42 cellular contexts compared by ENCODE assay signal in the genomic region with DNA sequence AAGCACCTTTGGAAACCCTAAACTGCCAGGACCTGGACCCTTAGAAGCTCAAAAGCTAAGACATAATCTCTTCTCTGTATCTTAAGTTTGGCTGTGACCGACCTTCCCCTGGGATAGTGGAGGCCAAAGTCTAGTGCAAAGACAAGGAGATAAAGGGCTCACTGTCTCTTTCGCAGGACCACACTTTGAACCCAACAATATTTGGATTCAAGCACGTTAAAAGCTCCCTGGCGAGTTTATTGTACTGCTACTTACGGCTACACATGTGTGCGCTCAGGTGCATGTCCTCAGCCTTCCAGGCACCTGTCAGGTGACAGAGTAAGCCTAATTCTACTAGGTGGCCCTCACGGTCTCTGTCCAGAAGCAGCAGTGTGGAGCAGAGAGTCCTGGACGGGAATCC. TPM values are rescaled to one million over a fixed set of nuclear protein-coding genes. Genes with fewer than 3 reads are reported as not detected.
"Had no signal": no experiment of that assay in that cellular context is flagged by ENCODE, and none has a peak within 500 bp of the region (broad histone marks: within the 10 kb centered on the region; RNA-seq: fewer than 3 reads in every experiment).

No MANE protein-coding gene starts in this region.

- ATAC-seq: activated naive CD4-positive, alpha-beta T cell treated with anti-CD3 and anti-CD28 coated beads, Interleukin-2, amount 50 U/mL, for 72 hours; activated naive CD8-positive, alpha-beta T cell treated with anti-CD3 and anti-CD28 coated beads, Interleukin-2, amount 50 U/mL, for 24 hours; activated T-cell treated with anti-CD3 and anti-CD28 coated beads, Interleukin-2, amount 50 U/mL, for 4 hours; activated T-cell treated with anti-CD3 and anti-CD28 coated beads, Interleukin-2, amount 50 U/mL, for 72 hours; activated T-helper 17 cell treated with anti-CD3 and anti-CD28 coated beads, Interleukin-2, amount 50 U/mL, for 72 hours; body of pancreas had no signal

- H3K36me3 ChIP-seq: brain microvascular endothelial cell, breast epithelium, cardiac muscle cell had no signal

- H3K27me3 Mint-ChIP-seq: brain; central memory CD8-positive, alpha-beta T cell had no signal

- H3K27ac ChIP-seq: adrenal gland, ascending aorta, body of pancreas, brain microvascular endothelial cell, breast epithelium, cardiac muscle cell had no signal

- H3K9me3 ChIP-seq: adrenal gland, ascending aorta, body of pancreas, breast epithelium had no signal

- DNase-seq: activated effector memory CD4-positive, alpha-beta T cell treated with anti-CD3 and anti-CD28 coated beads, Interleukin-2, amount 50 U/mL, for 16 hours; activated effector memory CD4-positive, alpha-beta T cell treated with Interleukin-2 at 50 U/mL for 16 hours; activated gamma-delta T cell; activated gamma-delta T cell treated with Interleukin-2 at 50 U/mL for 16 hours; activated naive CD4-positive, alpha-beta T cell; activated naive CD4-positive, alpha-beta T cell treated with anti-CD3 and anti-CD28 coated beads for 36 hours; activated naive CD4-positive, alpha-beta T cell treated with anti-CD3 and anti-CD28 coated beads, Interleukin-2, amount 10 ng/mL, durations not matched to agents 7 days and 5 days; activated naive CD4-positive, alpha-beta T cell treated with anti-CD3 and anti-CD28 coated beads, Interleukin-2, amount 50 U/mL, for 16 hours; activated naive CD4-positive, alpha-beta T cell treated with Interleukin-2 at 50 U/mL for 16 hours; activated naive CD8-positive, alpha-beta T cell treated with anti-CD3 and anti-CD28 coated beads for 36 hours; activated naive CD8-positive, alpha-beta T cell treated with anti-CD3 and anti-CD28 coated beads, Interleukin-2, amount 10 ng/mL, durations not matched to agents 7 days and 5 days; activated naive CD8-positive, alpha-beta T cell treated with anti-CD3 and anti-CD28 coated beads, Interleukin-2, amount 50 U/mL, for 24 hours; activated T-cell treated with anti-CD3 and anti-CD28 coated beads, Interleukin-2, amount 50 U/mL, for 1 hour; activated T-cell treated with anti-CD3 and anti-CD28 coated beads, Interleukin-2, amount 50 U/mL, for 24 hours; activated T-cell treated with anti-CD3 and anti-CD28 coated beads, Interleukin-2, amount 50 U/mL, for 4 hours; activated T-cell treated with anti-CD3 and anti-CD28 coated beads, Interleukin-2, amount 50 U/mL, for 48 hours; activated T-cell treated with anti-CD3 and anti-CD28 coated beads, Interleukin-2, amount 50 U/mL, for 72 hours; amniotic stem cell; amygdala; anterior cingulate cortex; aorta; body of pancreas; brain microvascular endothelial cell; caudate nucleus; central memory CD4-positive, alpha-beta T cell; cerebellar nuclear complex had no signal

- H3K4me3 Mint-ChIP-seq: activated naive CD4-positive, alpha-beta T cell treated with anti-CD3 and anti-CD28 coated beads for 36 hours; activated naive CD4-positive, alpha-beta T cell treated with anti-CD3 and anti-CD28 coated beads, Interleukin-2, amount 10 ng/mL, durations not matched to agents 7 days and 5 days; activated naive CD4-positive, alpha-beta T cell treated with anti-CD3 and anti-CD28 coated beads, Interleukin-2, amount 50 U/mL, for 24 hours; activated naive CD8-positive, alpha-beta T cell; activated naive CD8-positive, alpha-beta T cell treated with anti-CD3 and anti-CD28 coated beads for 36 hours; activated naive CD8-positive, alpha-beta T cell treated with anti-CD3 and anti-CD28 coated beads, Interleukin-2, amount 10 ng/mL, durations not matched to agents 7 days and 5 days; activated naive CD8-positive, alpha-beta T cell treated with anti-CD3 and anti-CD28 coated beads, Interleukin-2, amount 50 U/mL, for 24 hours; activated T-cell treated with anti-CD3 and anti-CD28 coated beads, Interleukin-2, amount 50 U/mL, for 24 hours; activated T-cell treated with anti-CD3 and anti-CD28 coated beads, Interleukin-2, amount 50 U/mL, for 4 hours; activated T-cell treated with anti-CD3 and anti-CD28 coated beads, Interleukin-2, amount 50 U/mL, for 72 hours; activated T-helper 1 cell treated with anti-CD3 and anti-CD28 coated beads, Interleukin-12 subunit alpha, Interleukin-12 subunit beta, Interleukin-2, Interleukin-4 antibody, amounts not matched to agents 30 ng/mL and 10 ng/mL and 1 ng/mL, durations not matched to agents 14 hours and 24 hours and 36 hours; activated T-helper 17 cell treated with anti-CD3 and anti-CD28 coated beads, Interleukin-2, amount 50 U/mL, for 72 hours; brain; central memory CD8-positive, alpha-beta T cell had no signal

- H3K9me3 Mint-ChIP-seq: activated naive CD4-positive, alpha-beta T cell treated with anti-CD3 and anti-CD28 coated beads for 36 hours; activated naive CD4-positive, alpha-beta T cell treated with anti-CD3 and anti-CD28 coated beads, Interleukin-2, amount 10 ng/mL, durations not matched to agents 7 days and 5 days; activated naive CD4-positive, alpha-beta T cell treated with anti-CD3 and anti-CD28 coated beads, Interleukin-2, amount 50 U/mL, for 24 hours; activated naive CD4-positive, alpha-beta T cell treated with anti-CD3 and anti-CD28 coated beads, Interleukin-2, amount 50 U/mL, for 72 hours; activated naive CD8-positive, alpha-beta T cell treated with anti-CD3 and anti-CD28 coated beads for 36 hours; activated naive CD8-positive, alpha-beta T cell treated with anti-CD3 and anti-CD28 coated beads, Interleukin-2, amount 10 ng/mL, durations not matched to agents 7 days and 5 days; activated naive CD8-positive, alpha-beta T cell treated with anti-CD3 and anti-CD28 coated beads, Interleukin-2, amount 50 U/mL, for 24 hours; activated T-cell treated with anti-CD3 and anti-CD28 coated beads, Interleukin-2, amount 50 U/mL, for 24 hours; activated T-cell treated with anti-CD3 and anti-CD28 coated beads, Interleukin-2, amount 50 U/mL, for 4 hours; activated T-cell treated with anti-CD3 and anti-CD28 coated beads, Interleukin-2, amount 50 U/mL, for 72 hours; activated T-helper 1 cell treated with anti-CD3 and anti-CD28 coated beads, Interleukin-12 subunit alpha, Interleukin-12 subunit beta, Interleukin-2, Interleukin-4 antibody, amounts not matched to agents 30 ng/mL and 10 ng/mL and 1 ng/mL, durations not matched to agents 14 hours and 24 hours and 36 hours; activated T-helper 17 cell treated with anti-CD3 and anti-CD28 coated beads, Interleukin-2, amount 50 U/mL, for 72 hours; activated T-helper 2 cell treated with anti-CD3 and anti-CD28 coated beads, Interferon-gamma antibody, Interleukin-2, Interleukin-4, amounts not matched to agents 10 μg/mL and 5 μg/mL and 100 μg/mL, durations not matched to agents 14 hours and 24 hours and 36 hours; brain; central memory CD8-positive, alpha-beta T cell had no signal

- FAIRE-seq: astrocyte, bronchial epithelial cell had no signal

- H3K4me1 Mint-ChIP-seq: activated naive CD4-positive, alpha-beta T cell treated with anti-CD3 and anti-CD28 coated beads, Interleukin-2, amount 10 ng/mL, durations not matched to agents 7 days and 5 days; activated naive CD4-positive, alpha-beta T cell treated with anti-CD3 and anti-CD28 coated beads, Interleukin-2, amount 50 U/mL, for 24 hours; activated naive CD8-positive, alpha-beta T cell treated with anti-CD3 and anti-CD28 coated beads for 36 hours; activated naive CD8-positive, alpha-beta T cell treated with anti-CD3 and anti-CD28 coated beads, Interleukin-2, amount 10 ng/mL, durations not matched to agents 7 days and 5 days; activated naive CD8-positive, alpha-beta T cell treated with anti-CD3 and anti-CD28 coated beads, Interleukin-2, amount 50 U/mL, for 24 hours; activated T-helper 17 cell treated with anti-CD3 and anti-CD28 coated beads, Interleukin-2, amount 50 U/mL, for 72 hours; brain; central memory CD8-positive, alpha-beta T cell had no signal

- H3K4me1 ChIP-seq: ascending aorta, body of pancreas, breast epithelium had no signal

- H3K27me3 ChIP-seq: adrenal gland, ascending aorta, body of pancreas, brain microvascular endothelial cell, breast epithelium, cardiac muscle cell had no signal

- H3K4me3 ChIP-seq: adrenal gland, ascending aorta, body of pancreas, breast epithelium, cardiac muscle cell had no signal

- H3K36me3 Mint-ChIP-seq: activated naive CD4-positive, alpha-beta T cell treated with anti-CD3 and anti-CD28 coated beads, Interleukin-2, amount 10 ng/mL, durations not matched to agents 7 days and 5 days; activated naive CD4-positive, alpha-beta T cell treated with anti-CD3 and anti-CD28 coated beads, Interleukin-2, amount 50 U/mL, for 24 hours; activated naive CD4-positive, alpha-beta T cell treated with anti-CD3 and anti-CD28 coated beads, Interleukin-2, amount 50 U/mL, for 72 hours; activated naive CD8-positive, alpha-beta T cell; activated naive CD8-positive, alpha-beta T cell treated with anti-CD3 and anti-CD28 coated beads for 36 hours; activated naive CD8-positive, alpha-beta T cell treated with anti-CD3 and anti-CD28 coated beads, Interleukin-2, amount 10 ng/mL, durations not matched to agents 7 days and 5 days had no signal

- H3K27ac Mint-ChIP-seq: activated naive CD4-positive, alpha-beta T cell treated with anti-CD3 and anti-CD28 coated beads for 36 hours; activated naive CD4-positive, alpha-beta T cell treated with anti-CD3 and anti-CD28 coated beads, Interleukin-2, amount 10 ng/mL, durations not matched to agents 7 days and 5 days; activated naive CD4-positive, alpha-beta T cell treated with anti-CD3 and anti-CD28 coated beads, Interleukin-2, amount 50 U/mL, for 24 hours; activated naive CD4-positive, alpha-beta T cell treated with anti-CD3 and anti-CD28 coated beads, Interleukin-2, amount 50 U/mL, for 72 hours; activated naive CD8-positive, alpha-beta T cell; activated naive CD8-positive, alpha-beta T cell treated with anti-CD3 and anti-CD28 coated beads for 36 hours; activated naive CD8-positive, alpha-beta T cell treated with anti-CD3 and anti-CD28 coated beads, Interleukin-2, amount 10 ng/mL, durations not matched to agents 7 days and 5 days; activated naive CD8-positive, alpha-beta T cell treated with anti-CD3 and anti-CD28 coated beads, Interleukin-2, amount 50 U/mL, for 24 hours; activated T-cell treated with anti-CD3 and anti-CD28 coated beads, Interleukin-2, amount 50 U/mL, for 24 hours; activated T-cell treated with anti-CD3 and anti-CD28 coated beads, Interleukin-2, amount 50 U/mL, for 72 hours; activated T-helper 1 cell treated with anti-CD3 and anti-CD28 coated beads, Interleukin-12 subunit alpha, Interleukin-12 subunit beta, Interleukin-2, Interleukin-4 antibody, amounts not matched to agents 30 ng/mL and 10 ng/mL and 1 ng/mL, durations not matched to agents 14 hours and 24 hours and 36 hours; activated T-helper 17 cell treated with anti-CD3 and anti-CD28 coated beads, Interleukin-2, amount 50 U/mL, for 72 hours; activated T-helper 2 cell treated with anti-CD3 and anti-CD28 coated beads, Interferon-gamma antibody, Interleukin-2, Interleukin-4, amounts not matched to agents 10 μg/mL and 5 μg/mL and 100 μg/mL, durations not matched to agents 14 hours and 24 hours and 36 hours; brain had no signal

RNA-seq across cellular contexts. Expression of a gene that starts 55.9 kb away (rescaled TPM):
- total RNA-seq: activated naive CD4-positive, alpha-beta T cell treated with anti-CD3 and anti-CD28 coated beads for 36 hours; activated naive CD4-positive, alpha-beta T cell treated with anti-CD3 and anti-CD28 coated beads, Interleukin-2, amount 50 U/mL, for 72 hours; activated naive CD8-positive, alpha-beta T cell treated with anti-CD3 and anti-CD28 coated beads for 36 hours; activated naive CD8-positive, alpha-beta T cell treated with anti-CD3 and anti-CD28 coated beads, Interleukin-2, amount 10 ng/mL, durations not matched to agents 7 days and 5 days; activated T-cell treated with anti-CD3 and anti-CD28 coated beads, Interleukin-2, amount 50 U/mL, for 72 hours; activated T-helper 1 cell treated with anti-CD3 and anti-CD28 coated beads, Interleukin-12 subunit alpha, Interleukin-12 subunit beta, Interleukin-2, Interleukin-4 antibody, amounts not matched to agents 30 ng/mL and 10 ng/mL and 1 ng/mL, durations not matched to agents 14 hours and 24 hours and 36 hours; activated T-helper 17 cell treated with anti-CD3 and anti-CD28 coated beads, Interleukin-2, amount 50 U/mL, for 72 hours; activated T-helper 2 cell treated with anti-CD3 and anti-CD28 coated beads, Interferon-gamma antibody, Interleukin-2, Interleukin-4, amounts not matched to agents 10 μg/mL and 5 μg/mL and 100 μg/mL, durations not matched to agents 14 hours and 24 hours and 36 hours; ascending aorta; astrocyte; breast epithelium; bronchial epithelial cell; cardiac muscle cell; cardiac septum; cerebellum had no signal
- polyA plus RNA-seq: cardiac muscle cell had no signal
